Comparison of ENCODE assay signal across 22 cellular contexts in genomic region chr7:145219461-145219860, GRCh38.
DNase-seq lines count a peak whose midpoint lies in the region; ATAC-seq and TF ChIP-seq lines count a peak whose summit lies in the region.
"Had no signal": no experiment of that assay in that cellular context is flagged by ENCODE, and none has a peak within 500 bp of the region (broad histone marks: within the 10 kb centered on the region; RNA-seq: fewer than 3 reads in every experiment).

No MANE protein-coding gene starts in this region.

- peak overlapping the region; percentile 52 for H3K4me3 Mint-ChIP-seq in MCF 10A (ENCODE audit: unreplicated experiment)
- no peak overlapping the region for H3K4me3 Mint-ChIP-seq in activated CD4-positive, alpha-beta memory T cell treated with anti-CD3 and anti-CD28 coated beads, Interleukin-2, amount 10 ng/mL, durations not matched to agents 7 days and 5 days
- H3K4me3 Mint-ChIP-seq: CD4-positive, alpha-beta memory T cell had no signal

- H3K9me3 ChIP-seq in breast epithelium: peaks cover 5 to 6% of the 10 kb centered on the region in 2 donors
- H3K9me3 ChIP-seq in OCI-LY3 (ENCODE audit: insufficient read depth, low read length): no peaks in the 10 kb centered on the region
- H3K9me3 ChIP-seq: BLaER1 treated with 17β-estradiol and CSF1 and Interleukin-3, amounts not matched to agents 10 nM and 100 nM; Caco-2 had no signal

- H3K4me3 ChIP-seq in breast epithelium (no peak overlapping the region), OCI-LY3 (ENCODE audit: low read length) (no peak overlapping the region), fibroblast of mammary gland (ENCODE audit: control insufficient read depth, low read depth, low read length) (no peak overlapping the region), mesendoderm (ENCODE audit: low read length) (no peak overlapping the region)
- H3K4me3 ChIP-seq: BLaER1 treated with 17β-estradiol and CSF1 and Interleukin-3, amounts not matched to agents 10 nM and 100 nM had no signal

- BruUV-seq in MCF 10A (replicated peaks; lab: Mats Ljungman, UMichigan): no TSS peak

- 0 out of 2 replicates have a peak overlapping the region, but pooled peaks have one; percentile 41 for H2AFZ ChIP-seq in OCI-LY3 (ENCODE audit: low read depth, low read length)

- H3K4me2 ChIP-seq in OCI-LY3 (ENCODE audit: low read length) (no peak overlapping the region), mesendoderm (ENCODE audit: low read length) (no peak overlapping the region)
- H3K4me2 ChIP-seq: BLaER1 treated with 17β-estradiol and CSF1 and Interleukin-3, amounts not matched to agents 10 nM and 100 nM; KMS-11 had no signal

- H3K23ac ChIP-seq in mesendoderm (ENCODE audit: low read length): no peak overlapping the region

- peak overlapping the region; percentile 47 for H3K27ac Mint-ChIP-seq in MCF 10A (ENCODE audit: low read depth, unreplicated experiment)
- H3K27ac Mint-ChIP-seq in activated CD4-positive, alpha-beta memory T cell treated with anti-CD3 and anti-CD28 coated beads, Interleukin-2, amount 10 ng/mL, durations not matched to agents 7 days and 5 days: no peak overlapping the region
- H3K27ac Mint-ChIP-seq: CD4-positive, alpha-beta memory T cell had no signal

- H3K4me1 ChIP-seq in breast epithelium (no peaks in the 10 kb centered on the region), OCI-LY3 (ENCODE audit: low read length) (peaks cover 19% of the 10 kb centered on the region), mesendoderm (ENCODE audit: control insufficient read depth, low read depth, low read length) (no peaks in the 10 kb centered on the region)
- H3K4me1 ChIP-seq: BLaER1 treated with 17β-estradiol and CSF1 and Interleukin-3, amounts not matched to agents 10 nM and 100 nM; Caco-2 had no signal

- POLR2A ChIA-PET in MCF 10A (lab: Yijun Ruan, JAX): interaction anchor here (1.4 to 1.5 kb wide), 2 partner anchors 9 to 15 kb away, joined by 4 read pairs; no protein-coding TSS in a partner anchor
- POLR2A ChIA-PET in activated CD4-positive, alpha-beta memory T cell treated with anti-CD3 and anti-CD28 coated beads, Interleukin-2, amount 10 ng/mL, durations not matched to agents 7 days and 5 days (lab: Charles Lee): no interaction called here

- H3K9ac ChIP-seq in OCI-LY3 (ENCODE audit: low read length) (no peak overlapping the region), mesendoderm (ENCODE audit: low read length) (no peak overlapping the region)
- H3K9ac ChIP-seq: BLaER1 treated with 17β-estradiol and CSF1 and Interleukin-3, amounts not matched to agents 10 nM and 100 nM; KMS-11 had no signal

- no peak for ATAC-seq in HG02870 (IDR thresholded peaks at IDR 0.05; ENCODE audit: unreplicated experiment)

- H3K27ac ChIP-seq in breast epithelium (no peak overlapping the region), OCI-LY3 (ENCODE audit: low read length) (no peak overlapping the region), mesendoderm (ENCODE audit: low read depth, low read length) (no peak overlapping the region)
- H3K27ac ChIP-seq: 22Rv1; BLaER1 treated with 17β-estradiol and CSF1 and Interleukin-3, amounts not matched to agents 10 nM and 100 nM; KMS-11 had no signal

- peaks cover 22% of the 10 kb centered on the region for H3K4me1 Mint-ChIP-seq in MCF 10A (ENCODE audit: insufficient read depth, unreplicated experiment)
- no peaks in the 10 kb centered on the region for H3K4me1 Mint-ChIP-seq in activated CD4-positive, alpha-beta memory T cell treated with anti-CD3 and anti-CD28 coated beads, Interleukin-2, amount 10 ng/mL, durations not matched to agents 7 days and 5 days
- H3K4me1 Mint-ChIP-seq: CD4-positive, alpha-beta memory T cell had no signal

- H3K4ac ChIP-seq in mesendoderm (ENCODE audit: low read depth, low read length): no peak overlapping the region

- no CpG with 5 or more reads among the region's 4 CpGs for WGBS in mesendoderm (ENCODE audit: extremely low coverage, insufficient coverage, low lambda C conversion rate)

- H3K36me3 Mint-ChIP-seq in MCF 10A (ENCODE audit: insufficient read depth, unreplicated experiment): no peaks in the 10 kb centered on the region
- no peaks in the 10 kb centered on the region for H3K36me3 Mint-ChIP-seq in activated CD4-positive, alpha-beta memory T cell treated with anti-CD3 and anti-CD28 coated beads, Interleukin-2, amount 10 ng/mL, durations not matched to agents 7 days and 5 days (ENCODE audit: low read depth)
- H3K36me3 Mint-ChIP-seq: CD4-positive, alpha-beta memory T cell had no signal

- H2AK5ac ChIP-seq in mesendoderm (ENCODE audit: low read length): no peak overlapping the region

- no peak for TF ChIP-seq POLR2A in breast epithelium (IDR thresholded peaks at IDR 0.05)

- no peaks in the 10 kb centered on the region for H3K27me3 Mint-ChIP-seq in MCF 10A (ENCODE audit: insufficient read depth, unreplicated experiment)
- H3K27me3 Mint-ChIP-seq in activated CD4-positive, alpha-beta memory T cell treated with anti-CD3 and anti-CD28 coated beads, Interleukin-2, amount 10 ng/mL, durations not matched to agents 7 days and 5 days: no peaks in the 10 kb centered on the region
- H3K27me3 Mint-ChIP-seq: CD4-positive, alpha-beta memory T cell had no signal

- CTCF ChIA-PET in MCF 10A (lab: Yijun Ruan, JAX): interaction anchor here (1.1 kb wide), 1 partner anchor 482 kb away, joined by 4 read pairs; no protein-coding TSS in a partner anchor
- CTCF ChIA-PET in activated CD4-positive, alpha-beta memory T cell treated with anti-CD3 and anti-CD28 coated beads, Interleukin-2, amount 10 ng/mL, durations not matched to agents 7 days and 5 days (lab: Charles Lee): no interaction called here

- intact Hi-C loops in MCF 10A (cut with micrococcal nuclease): no loop called here
- intact Hi-C loops in breast epithelium (cut with DNase I; ENCODE audit: low total_unique reads): no loop called here

- no peak overlapping the region for H2BK120ac ChIP-seq in mesendoderm (ENCODE audit: low read depth, low read length)

- H3K79me2 ChIP-seq in OCI-LY3 (ENCODE audit: low read length) (no peaks in the 10 kb centered on the region), mesendoderm (ENCODE audit: control insufficient read depth, insufficient read depth, low read length) (no peaks in the 10 kb centered on the region)

- peaks cover 7% of the 10 kb centered on the region for H3K9me3 Mint-ChIP-seq in MCF 10A (ENCODE audit: unreplicated experiment)
- H3K9me3 Mint-ChIP-seq in activated CD4-positive, alpha-beta memory T cell treated with anti-CD3 and anti-CD28 coated beads, Interleukin-2, amount 10 ng/mL, durations not matched to agents 7 days and 5 days: no peaks in the 10 kb centered on the region

- H4K5ac ChIP-seq in mesendoderm (ENCODE audit: low read length): no peak overlapping the region

- H3K18ac ChIP-seq in mesendoderm (ENCODE audit: low read length): no peak overlapping the region

- H4K8ac ChIP-seq in mesendoderm (ENCODE audit: low read depth, low read length): no peak overlapping the region

- DNase-seq in MCF 10A (ENCODE audit: unreplicated experiment): peak; percentile 84
- no peak for DNase-seq in breast epithelium (ENCODE audit: low spot score in 2 of 2)
- peak; percentile 7 for DNase-seq in fibroblast of mammary gland (ENCODE audit: low read depth)
- DNase-seq in mesendoderm: peak; percentile 1
- no peak for DNase-seq in NCI-H2227 treated with DMSO at 0.1 percent for 48 hours (lab: John Stamatoyannopoulos, UW)
- DNase-seq in activated CD4-positive, alpha-beta memory T cell treated with anti-CD3 and anti-CD28 coated beads, Interleukin-2, amount 10 ng/mL, durations not matched to agents 7 days and 5 days: no peak
- DNase-seq: Caco-2; CD4-positive, alpha-beta memory T cell; DMS 273 treated with DMSO at 0.1 percent for 48 hours; DND-41; HCEC 1CT; IMR-90; NCI-H1417 treated with DMSO at 0.1 percent for 48 hours; NCI-H187; NCI-H446 treated with DMSO at 0.1 percent for 48 hours; NCI-H526 treated with DMSO at 0.1 percent for 48 hours; SHP77 had no signal

- no peaks in the 10 kb centered on the region for H3K79me1 ChIP-seq in mesendoderm (ENCODE audit: low read length)

- no peak overlapping the region for H2BK5ac ChIP-seq in mesendoderm (ENCODE audit: low read length)

- no peak overlapping the region for H3K56ac ChIP-seq in mesendoderm (ENCODE audit: low read length)

- no peaks in the 10 kb centered on the region for H4K20me1 ChIP-seq in OCI-LY3 (ENCODE audit: insufficient read depth, low read length)
- H4K20me1 ChIP-seq: BLaER1 treated with 17β-estradiol and CSF1 and Interleukin-3, amounts not matched to agents 10 nM and 100 nM had no signal

- TF ChIP-seq CTCF in MCF 10A (IDR thresholded peaks at IDR 0.05; ENCODE audit: unreplicated experiment) (no peak), breast epithelium (IDR thresholded peaks at IDR 0.05) (no peak), OCI-LY3 (IDR thresholded peaks at IDR 0.05; ENCODE audit: low read depth, low read length) (no peak), fibroblast of mammary gland (conservative IDR thresholded peaks at IDR 0.05; ENCODE audit: control insufficient read depth, insufficient read depth, low read depth, low read length) (no peak)

- no peak overlapping the region for H2BK15ac ChIP-seq in mesendoderm (replicated peaks; ENCODE audit: low read depth)

- H3K27me3 ChIP-seq in breast epithelium (no peaks in the 10 kb centered on the region), OCI-LY3 (ENCODE audit: low read depth, low read length) (no peaks in the 10 kb centered on the region), mesendoderm (ENCODE audit: insufficient read depth, low read length, poor library complexity) (no peaks in the 10 kb centered on the region)
- H3K27me3 ChIP-seq: BLaER1 treated with 17β-estradiol and CSF1 and Interleukin-3, amounts not matched to agents 10 nM and 100 nM had no signal

- H3K36me3 ChIP-seq in breast epithelium: no peaks in the 10 kb centered on the region
- no peaks in the 10 kb centered on the region for H3K36me3 ChIP-seq in OCI-LY3 (replicated peaks; ENCODE audit: low read depth, low read length)
- H3K36me3 ChIP-seq in mesendoderm (ENCODE audit: control insufficient read depth, insufficient read depth, low read length): no peaks in the 10 kb centered on the region
- H3K36me3 ChIP-seq: BLaER1 treated with 17β-estradiol and CSF1 and Interleukin-3, amounts not matched to agents 10 nM and 100 nM had no signal

Comparison
In these comparisons a context has a peak if more than half of its experiments do, and no peak if none do; other contexts are left out.
1. DNase-seq: peak in MCF 10A (single experiment), fibroblast of mammary gland (single experiment) and mesendoderm (single experiment); none in breast epithelium (0 of 2), NCI-H2227 treated with DMSO at 0.1 percent for 48 hours (single experiment) and activated CD4-positive, alpha-beta memory T cell treated with anti-CD3 and anti-CD28 coated beads, Interleukin-2, amount 10 ng/mL, durations not matched to agents 7 days and 5 days (single experiment).